ENCODE assay signal across 8 cellular contexts in the genomic region with DNA sequence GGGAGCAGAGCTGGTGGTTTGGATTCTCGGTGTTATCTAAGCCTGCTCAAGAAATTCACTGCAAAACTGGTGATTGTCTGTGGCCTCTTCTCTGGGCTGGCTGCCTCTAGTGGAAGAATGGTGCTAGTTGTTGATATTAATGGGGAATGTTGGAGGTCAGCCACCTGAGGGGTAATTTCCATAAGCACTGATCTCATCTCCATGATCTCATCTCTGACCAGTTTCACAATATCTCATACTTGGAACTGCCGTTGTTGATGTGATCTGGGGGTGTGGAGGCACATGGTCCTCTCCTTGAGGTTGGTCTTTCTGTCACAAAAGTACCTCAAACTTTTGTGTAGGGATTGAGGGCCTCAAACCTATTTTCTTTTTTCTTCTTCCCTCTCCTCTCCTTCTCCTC.
DNase-seq lines count a peak whose midpoint lies in the region; ATAC-seq and TF ChIP-seq lines count a peak whose summit lies in the region.

No MANE protein-coding gene starts in this region.

- peaks cover 0 to 6% (median 0%) of the 10 kb centered on the region in 7 donors for H3K4me1 Mint-ChIP-seq in naive thymus-derived CD4-positive, alpha-beta T cell

- TF ChIP-seq EP300 in esophagus muscularis mucosa (IDR thresholded peaks at IDR 0.05): no peak

- ATAC-seq in HG03460 (IDR thresholded peaks at IDR 0.05; ENCODE audit: unreplicated experiment) (peak; percentile 83), right lobe of liver (peak; percentile 24 to 82 (median 54))
- ATAC-seq in naive thymus-derived CD4-positive, alpha-beta T cell: no peak

- WGBS in right lobe of liver (ENCODE audit: insufficient coverage, low coverage, low lambda C conversion rate, missing lambda C conversion rate): 0% methylated on average over 1 of the region's 2 CpGs
- 36% methylated on average over 1 of the region's 2 CpGs for WGBS in esophagus muscularis mucosa

- DNase-seq in EH (ENCODE audit: low read depth) (peak; percentile 93), GM20000 (ENCODE audit: low spot score) (peak; percentile 58), astrocyte of the cerebellum (ENCODE audit: low read depth) (peak; percentile 93), right lobe of liver (peak in 1 of 3 donors; percentile 26), esophagus muscularis mucosa (ENCODE audit: extremely low spot score) (no peak), NCI-H526 (lab: John Stamatoyannopoulos, UW) (no peak)
- DNase-seq in naive thymus-derived CD4-positive, alpha-beta T cell: no peak

- intact Hi-C loops in right lobe of liver (cut with DNase I) (no loop called here), esophagus muscularis mucosa (cut with DNase I) (no loop called here)
- intact Hi-C loops in naive thymus-derived CD4-positive, alpha-beta T cell (cut with micrococcal nuclease): no loop called here

- POLR2A ChIA-PET in naive thymus-derived CD4-positive, alpha-beta T cell (lab: Charles Lee): no interaction called here

- H3K27ac Mint-ChIP-seq in naive thymus-derived CD4-positive, alpha-beta T cell: no peak overlapping the region

- peaks cover 0 to 4% (median 0%) of the 10 kb centered on the region in 5 donors for H3K36me3 Mint-ChIP-seq in naive thymus-derived CD4-positive, alpha-beta T cell

- H3K27me3 Mint-ChIP-seq in naive thymus-derived CD4-positive, alpha-beta T cell: no peaks in the 10 kb centered on the region

- H3K9me3 ChIP-seq in right lobe of liver (no peaks in the 10 kb centered on the region), esophagus muscularis mucosa (no peaks in the 10 kb centered on the region)
- H3K9me3 ChIP-seq in naive thymus-derived CD4-positive, alpha-beta T cell (ENCODE audit: control insufficient read depth in 2 of 3, low read length in 3 of 3): no peaks in the 10 kb centered on the region

- H3K4me3 Mint-ChIP-seq in naive thymus-derived CD4-positive, alpha-beta T cell: no peak overlapping the region

- peaks cover 0 to 3% (median 0%) of the 10 kb centered on the region in 11 donors for H3K9me3 Mint-ChIP-seq in naive thymus-derived CD4-positive, alpha-beta T cell

- H3K27me3 ChIP-seq in right lobe of liver (no peaks in the 10 kb centered on the region), esophagus muscularis mucosa (no peaks in the 10 kb centered on the region)
- no peaks in the 10 kb centered on the region for H3K27me3 ChIP-seq in naive thymus-derived CD4-positive, alpha-beta T cell (ENCODE audit: control insufficient read depth in 2 of 2, insufficient read depth in 2 of 2, low read length in 2 of 2)

- no peaks in the 10 kb centered on the region for H3K36me3 ChIP-seq in right lobe of liver
- H3K36me3 ChIP-seq in esophagus muscularis mucosa: peaks cover 0 to 6% (median under 1%) of the 10 kb centered on the region in 4 donors
- H3K36me3 ChIP-seq in naive thymus-derived CD4-positive, alpha-beta T cell (ENCODE audit: control insufficient read depth in 2 of 3, insufficient read depth in 3 of 3, low read length in 3 of 3): no peaks in the 10 kb centered on the region

- in situ Hi-C loops in astrocyte of the cerebellum (cut with HindIII; ENCODE audit: low sequenced_read_pairs): no loop called here

- H3K27ac ChIP-seq in right lobe of liver (no peak overlapping the region), esophagus muscularis mucosa (replicated peaks in 1 of 4) (peak overlapping the region in 2 of 4 donors; percentile 5 to 50)
- H3K27ac ChIP-seq in naive thymus-derived CD4-positive, alpha-beta T cell (ENCODE audit: low read depth, low read length): no peak overlapping the region

- TF ChIP-seq CTCF in GM20000 (IDR thresholded peaks at IDR 0.05; ENCODE audit: extremely low read depth, missing control alignments): no peak
- peak; percentile 64 for TF ChIP-seq CTCF in astrocyte of the cerebellum (IDR thresholded peaks at IDR 0.05; ENCODE audit: low read depth, low read length, missing control alignments)
- peak in 3 of 4 donors; percentile 14 to 45 (median 38) for TF ChIP-seq CTCF in right lobe of liver (IDR thresholded peaks at IDR 0.05)
- peak in 1 of 3 experiments; percentile 45 for TF ChIP-seq CTCF in esophagus muscularis mucosa (IDR thresholded peaks at IDR 0.05)

- TF ChIP-seq POLR2A in right lobe of liver (IDR thresholded peaks at IDR 0.05) (no peak), esophagus muscularis mucosa (IDR thresholded peaks at IDR 0.05; ENCODE audit: low read depth) (no peak)

- H3K4me3 ChIP-seq in astrocyte of the cerebellum (ENCODE audit: low read depth, low read length) (no peak overlapping the region), right lobe of liver (no peak overlapping the region), esophagus muscularis mucosa (no peak overlapping the region)
- H3K4me3 ChIP-seq in naive thymus-derived CD4-positive, alpha-beta T cell (ENCODE audit: low read length): no peak overlapping the region

- CTCF ChIA-PET in naive thymus-derived CD4-positive, alpha-beta T cell (lab: Charles Lee): no interaction called here

- H3K4me1 ChIP-seq in right lobe of liver: peaks cover 0 to 12% (median 0%) of the 10 kb centered on the region in 4 donors
- peaks cover 0 to 9% (median 2%) of the 10 kb centered on the region in 4 donors for H3K4me1 ChIP-seq in esophagus muscularis mucosa
- no peaks in the 10 kb centered on the region for H3K4me1 ChIP-seq in naive thymus-derived CD4-positive, alpha-beta T cell (ENCODE audit: control insufficient read depth in 2 of 2, insufficient read depth in 2 of 2, low read length in 2 of 2)

Comparison
In these comparisons a context has a peak if more than half of its experiments do, and no peak if none do; other contexts are left out.
1. DNase-seq: peak in EH (single experiment), GM20000 (single experiment) and astrocyte of the cerebellum (single experiment); none in esophagus muscularis mucosa (single experiment), NCI-H526 (0 of 2) and naive thymus-derived CD4-positive, alpha-beta T cell (0 of 9).